25 cellular contexts compared by ENCODE assay signal in genomic region chrX:54116391-54116790, GRCh38.
DNase-seq lines count a peak whose midpoint lies in the region; ATAC-seq and TF ChIP-seq lines count a peak whose summit lies in the region.
"Had no signal": no experiment of that assay in that cellular context is flagged by ENCODE, and none has a peak within 500 bp of the region (broad histone marks: within the 10 kb centered on the region; RNA-seq: fewer than 3 reads in every experiment).

No MANE protein-coding gene starts in this region.

- H3K4me3 ChIP-seq in NB4 (ENCODE audit: low read depth, low read length), result no peak overlapping the region
- H3K4me3 ChIP-seq: A549; BLaER1 treated with 17β-estradiol and CSF1 and Interleukin-3, amounts not matched to agents 10 nM and 100 nM; GM12878 had no signal

- ATAC-seq in left colon (peak; percentile 68), HG02588 (IDR thresholded peaks at IDR 0.05; ENCODE audit: unreplicated experiment) (no peak)
- ATAC-seq: A549, GM12878, HCT116, T-cell had no signal

- DNase-seq in NCI-H82 (lab: John Stamatoyannopoulos, UW) (peak; percentile 28), NCI-H82 treated with DMSO at 0.1 percent for 48 hours (lab: John Stamatoyannopoulos, UW; ENCODE audit: unreplicated experiment) (no peak), NB4 (ENCODE audit: low read depth) (peak; percentile 0), left colon (peak in 1 of 2 donors; percentile 13), ecto neural progenitor cell (ENCODE audit: low spot score) (no peak), NCI-H524 treated with DMSO at 0.1 percent for 48 hours (lab: John Stamatoyannopoulos, UW) (no peak)
- DNase-seq: AML-193; CD4-positive, alpha-beta T cell; GDM1; MM.1S; NCI-H1048; NCI-H1417; NCI-H1694; NCI-H2029 treated with DMSO at 0.1 percent for 48 hours; NCI-H2171 treated with DMSO at 0.1 percent for 48 hours; NCI-H526 treated with DMSO at 0.1 percent for 48 hours; NK-92 treated with Interleukin-12 subunit alpha and Interleukin-12 subunit beta, amount 100 ng/mL, for 24 hours; Right ventricle myocardium superior; RPMI8226; T-cell had no signal

- TF ChIP-seq CTCF in NB4 (IDR thresholded peaks at IDR 0.05; ENCODE audit: low read depth, low read length), result no peak

- intact Hi-C loops in left colon (cut with DNase I, micrococcal nuclease), result no loop called here

- TF ChIP-seq POLR2A in NB4 (IDR thresholded peaks at IDR 0.05; ENCODE audit: extremely low read depth, insufficient read length), result no peak

Comparison
In these comparisons a context has a peak if more than half of its experiments do, and no peak if none do; other contexts are left out.
1. DNase-seq: peak in NCI-H82 (single experiment) and NB4 (single experiment); none in NCI-H82 treated with DMSO at 0.1 percent for 48 hours (single experiment), ecto neural progenitor cell (single experiment) and NCI-H524 treated with DMSO at 0.1 percent for 48 hours (single experiment).